Comparison of ENCODE assay signal across 2 cellular contexts in the genomic region with DNA sequence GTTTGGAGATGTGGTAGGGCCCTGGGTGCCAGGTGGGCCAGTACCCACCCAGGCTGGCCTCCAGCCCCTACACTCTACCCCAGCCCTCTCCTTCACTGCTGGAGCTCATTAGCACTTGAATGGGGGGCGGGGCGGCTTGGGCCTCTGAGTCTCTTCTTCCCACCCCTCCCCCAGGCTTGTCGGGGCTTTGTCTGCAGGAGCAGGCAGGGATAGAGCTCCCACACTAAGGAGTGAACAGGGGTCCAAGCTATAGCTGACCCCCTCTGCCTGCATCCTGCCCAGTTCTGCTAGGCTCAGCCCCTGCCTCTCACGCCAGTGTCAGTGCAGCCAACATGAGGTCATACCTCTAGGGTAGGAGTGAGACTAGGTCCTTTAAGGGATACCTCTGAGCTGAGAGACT.
TF ChIP-seq lines count a peak whose summit lies in the region.

No MANE protein-coding gene starts in this region.

TF ChIP-seq in liver, 16 proteins besides CTCF, POLR2A, EP300 and RAD21:
- TF ChIP-seq EGR1 (IDR thresholded peaks at IDR 0.05; ENCODE audit: low read depth in 2 of 2), result no peak
- TF ChIP-seq HNF4A (conservative IDR thresholded peaks at IDR 0.05), result no peak
- TF ChIP-seq YY1 (IDR thresholded peaks at IDR 0.05), result no peak
- TF ChIP-seq TAF1 (conservative IDR thresholded peaks at IDR 0.05), result no peak
- no peak for TF ChIP-seq JUND (IDR thresholded peaks at IDR 0.05)
- TF ChIP-seq, protein P1, sequence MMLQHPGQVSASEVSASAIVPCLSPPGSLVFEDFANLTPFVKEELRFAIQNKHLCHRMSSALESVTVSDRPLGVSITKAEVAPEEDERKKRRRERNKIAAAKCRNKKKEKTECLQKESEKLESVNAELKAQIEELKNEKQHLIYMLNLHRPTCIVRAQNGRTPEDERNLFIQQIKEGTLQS (IDR thresholded peaks at IDR 0.05), result no peak
- TF ChIP-seq RXRA (IDR thresholded peaks at IDR 0.05), result no peak
- no peak for TF ChIP-seq REST (IDR thresholded peaks at IDR 0.05)
- TF ChIP-seq FOXA1 (IDR thresholded peaks at IDR 0.05), result no peak
TF ChIP-seq in liver: peak in this region for 0.

TF ChIP-seq in HepG2, 621 proteins besides CTCF, POLR2A, EP300 and RAD21:
- TF ChIP-seq ZNF333 (CRISPR knock-in tag; IDR thresholded peaks at IDR 0.05; ENCODE audit: borderline replicate concordance) (no peak), CBFB (CRISPR knock-in tag; IDR thresholded peaks at IDR 0.05) (no peak), POGZ (CRISPR knock-in tag; IDR thresholded peaks at IDR 0.05) (no peak), NFAT5 (CRISPR knock-in tag; IDR thresholded peaks at IDR 0.05) (no peak)
